In genomic region chrX:135050603-135051002, GRCh38 we compare ENCODE assay signal across 3 cellular contexts.
TF ChIP-seq lines count a peak whose summit lies in the region.

No MANE protein-coding gene starts in this region.

TF ChIP-seq in A549, 52 proteins besides CTCF, POLR2A, EP300 and RAD21 (continues in another document):
- TF ChIP-seq SREBF2 (IDR thresholded peaks at IDR 0.05) (no peak), FOXS1 (CRISPR knock-in tag; IDR thresholded peaks at IDR 0.05) (no peak), HMGXB4 (CRISPR knock-in tag; IDR thresholded peaks at IDR 0.05; ENCODE audit: borderline replicate concordance) (no peak), CHD2 (IDR thresholded peaks at IDR 0.05; ENCODE audit: low read length, partially characterized antibody) (no peak), JUN (IDR thresholded peaks at IDR 0.05) (no peak), RFX5 (IDR thresholded peaks at IDR 0.05) (no peak), BHLHE40 (IDR thresholded peaks at IDR 0.05; ENCODE audit: low read depth, low read length) (no peak), POLR2AphosphoS2 (conservative IDR thresholded peaks at IDR 0.05; ENCODE audit: low read length) (no peak), BCL3 (IDR thresholded peaks at IDR 0.05) (no peak), CBX2 (IDR thresholded peaks at IDR 0.05; ENCODE audit: borderline replicate concordance, low read depth) (no peak), ZFP36 (IDR thresholded peaks at IDR 0.05; ENCODE audit: borderline replicate concordance, partially characterized antibody) (no peak), ZSCAN20 (CRISPR knock-in tag; IDR thresholded peaks at IDR 0.05) (no peak), NFE2L2 (conservative IDR thresholded peaks at IDR 0.05; ENCODE audit: low read length) (no peak), RNF2 (IDR thresholded peaks at IDR 0.05; ENCODE audit: borderline replicate concordance, low read depth) (no peak), GATA3 (IDR thresholded peaks at IDR 0.05; ENCODE audit: borderline replicate concordance) (no peak)
- TF ChIP-seq, protein P1, sequence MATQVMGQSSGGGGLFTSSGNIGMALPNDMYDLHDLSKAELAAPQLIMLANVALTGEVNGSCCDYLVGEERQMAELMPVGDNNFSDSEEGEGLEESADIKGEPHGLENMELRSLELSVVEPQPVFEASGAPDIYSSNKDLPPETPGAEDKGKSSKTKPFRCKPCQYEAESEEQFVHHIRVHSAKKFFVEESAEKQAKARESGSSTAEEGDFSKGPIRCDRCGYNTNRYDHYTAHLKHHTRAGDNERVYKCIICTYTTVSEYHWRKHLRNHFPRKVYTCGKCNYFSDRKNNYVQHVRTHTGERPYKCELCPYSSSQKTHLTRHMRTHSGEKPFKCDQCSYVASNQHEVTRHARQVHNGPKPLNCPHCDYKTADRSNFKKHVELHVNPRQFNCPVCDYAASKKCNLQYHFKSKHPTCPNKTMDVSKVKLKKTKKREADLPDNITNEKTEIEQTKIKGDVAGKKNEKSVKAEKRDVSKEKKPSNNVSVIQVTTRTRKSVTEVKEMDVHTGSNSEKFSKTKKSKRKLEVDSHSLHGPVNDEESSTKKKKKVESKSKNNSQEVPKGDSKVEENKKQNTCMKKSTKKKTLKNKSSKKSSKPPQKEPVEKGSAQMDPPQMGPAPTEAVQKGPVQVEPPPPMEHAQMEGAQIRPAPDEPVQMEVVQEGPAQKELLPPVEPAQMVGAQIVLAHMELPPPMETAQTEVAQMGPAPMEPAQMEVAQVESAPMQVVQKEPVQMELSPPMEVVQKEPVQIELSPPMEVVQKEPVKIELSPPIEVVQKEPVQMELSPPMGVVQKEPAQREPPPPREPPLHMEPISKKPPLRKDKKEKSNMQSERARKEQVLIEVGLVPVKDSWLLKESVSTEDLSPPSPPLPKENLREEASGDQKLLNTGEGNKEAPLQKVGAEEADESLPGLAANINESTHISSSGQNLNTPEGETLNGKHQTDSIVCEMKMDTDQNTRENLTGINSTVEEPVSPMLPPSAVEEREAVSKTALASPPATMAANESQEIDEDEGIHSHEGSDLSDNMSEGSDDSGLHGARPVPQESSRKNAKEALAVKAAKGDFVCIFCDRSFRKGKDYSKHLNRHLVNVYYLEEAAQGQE (IDR thresholded peaks at IDR 0.05), result no peak

TF ChIP-seq in HEK293, 187 proteins besides CTCF, POLR2A, EP300 and RAD21:
- TF ChIP-seq ZSCAN16 (tag by site-specific recombination; IDR thresholded peaks at IDR 0.05) (no peak), PBX3 (CRISPR knock-in tag; IDR thresholded peaks at IDR 0.05) (no peak), KLF17 (tag by site-specific recombination; IDR thresholded peaks at IDR 0.05) (no peak), ZNF555 (tag by site-specific recombination; conservative IDR thresholded peaks at IDR 0.05) (no peak), ZNF335 (tag by site-specific recombination; conservative IDR thresholded peaks at IDR 0.05) (no peak), ZNF214 (tag by site-specific recombination; IDR thresholded peaks at IDR 0.05; ENCODE audit: borderline replicate concordance) (no peak), FEZF1 (tag by site-specific recombination; IDR thresholded peaks at IDR 0.05) (no peak), ZNF792 (tag by site-specific recombination; IDR thresholded peaks at IDR 0.05) (no peak)

TF ChIP-seq in HepG2, 621 proteins besides CTCF, POLR2A, EP300 and RAD21:
- TF ChIP-seq ZSCAN5A (CRISPR knock-in tag; IDR thresholded peaks at IDR 0.05; ENCODE audit: borderline replicate concordance) (no peak), GRHL1 (CRISPR knock-in tag; conservative IDR thresholded peaks at IDR 0.05) (no peak), ZSCAN30 (CRISPR knock-in tag; IDR thresholded peaks at IDR 0.05) (no peak), ZNF282 (IDR thresholded peaks at IDR 0.05; ENCODE audit: partially characterized antibody) (no peak), PHF21A (CRISPR knock-in tag; IDR thresholded peaks at IDR 0.05) (no peak), PATZ1 (CRISPR knock-in tag; IDR thresholded peaks at IDR 0.05) (no peak), CEBPB (IDR thresholded peaks at IDR 0.05; ENCODE audit: borderline replicate concordance, low read depth, low read length) (no peak), ZMYM4 (CRISPR knock-in tag; IDR thresholded peaks at IDR 0.05) (no peak), ZNF724P (CRISPR knock-in tag; IDR thresholded peaks at IDR 0.05; ENCODE audit: borderline replicate concordance) (no peak), LCORL (IDR thresholded peaks at IDR 0.05) (no peak), LCORL (CRISPR knock-in tag; IDR thresholded peaks at IDR 0.05) (no peak), ZSCAN12 (CRISPR knock-in tag; IDR thresholded peaks at IDR 0.05) (no peak)
- TF ChIP-seq, protein P2, sequence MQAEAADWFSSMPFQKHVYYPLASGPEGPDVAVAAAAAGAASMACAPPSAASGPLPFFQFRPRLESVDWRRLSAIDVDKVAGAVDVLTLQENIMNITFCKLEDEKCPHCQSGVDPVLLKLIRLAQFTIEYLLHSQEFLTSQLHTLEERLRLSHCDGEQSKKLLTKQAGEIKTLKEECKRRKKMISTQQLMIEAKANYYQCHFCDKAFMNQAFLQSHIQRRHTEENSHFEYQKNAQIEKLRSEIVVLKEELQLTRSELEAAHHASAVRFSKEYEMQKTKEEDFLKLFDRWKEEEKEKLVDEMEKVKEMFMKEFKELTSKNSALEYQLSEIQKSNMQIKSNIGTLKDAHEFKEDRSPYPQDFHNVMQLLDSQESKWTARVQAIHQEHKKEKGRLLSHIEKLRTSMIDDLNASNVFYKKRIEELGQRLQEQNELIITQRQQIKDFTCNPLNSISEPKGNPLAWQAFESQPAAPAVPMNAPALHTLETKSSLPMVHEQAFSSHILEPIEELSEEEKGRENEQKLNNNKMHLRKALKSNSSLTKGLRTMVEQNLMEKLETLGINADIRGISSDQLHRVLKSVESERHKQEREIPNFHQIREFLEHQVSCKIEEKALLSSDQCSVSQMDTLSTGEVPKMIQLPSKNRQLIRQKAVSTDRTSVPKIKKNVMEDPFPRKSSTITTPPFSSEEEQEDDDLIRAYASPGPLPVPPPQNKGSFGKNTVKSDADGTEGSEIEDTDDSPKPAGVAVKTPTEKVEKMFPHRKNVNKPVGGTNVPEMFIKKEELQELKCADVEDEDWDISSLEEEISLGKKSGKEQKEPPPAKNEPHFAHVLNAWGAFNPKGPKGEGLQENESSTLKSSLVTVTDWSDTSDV (CRISPR knock-in tag; IDR thresholded peaks at IDR 0.05), result no peak
